1 cellular context compared by ENCODE assay signal in genomic region chr3:48635222-48636021, GRCh38.
A peak's percentile ranks its signal among the peaks of the same experiment; 100 is the strongest.
TF ChIP-seq lines count a peak whose summit lies in the region.

Gene SLC26A6 (minus strand): TSS chr3:48635461. CDS start chr3:48635393, 68 bp downstream.

TF ChIP-seq in HepG2, 621 proteins besides CTCF, POLR2A, EP300 and RAD21 (continued from another document):
- TF ChIP-seq KDM5B (CRISPR knock-in tag; IDR thresholded peaks at IDR 0.05; ENCODE audit: borderline replicate concordance) (peak; percentile 69; the same call in 1 of the 2 replicates), ZBTB43 (CRISPR knock-in tag; conservative IDR thresholded peaks at IDR 0.05) (peak; percentile 40; the same call in 1 of the 2 replicates), ZNF770 (CRISPR knock-in tag; IDR thresholded peaks at IDR 0.05) (peak; percentile 67), ZNF598 (CRISPR knock-in tag; IDR thresholded peaks at IDR 0.05; ENCODE audit: borderline replicate concordance) (peak; percentile 58; the same call in 1 of the 2 replicates), SKIL (CRISPR knock-in tag; IDR thresholded peaks at IDR 0.05; ENCODE audit: borderline replicate concordance) (0 out of 2 replicates have a peak, but pooled peaks have one; percentile 19), ZNF280B (CRISPR knock-in tag; IDR thresholded peaks at IDR 0.05; ENCODE audit: borderline replicate concordance) (peak; percentile 30), ZNF713 (CRISPR knock-in tag; IDR thresholded peaks at IDR 0.05) (no peak), TMF1 (CRISPR knock-in tag; IDR thresholded peaks at IDR 0.05; ENCODE audit: low read depth) (peak; percentile 52; the same call in 1 of the 2 replicates), ZNF143 (CRISPR knock-in tag; IDR thresholded peaks at IDR 0.05) (peak; percentile 54), RAD51 (IDR thresholded peaks at IDR 0.05; ENCODE audit: borderline replicate concordance) (no peak), MZF1 (CRISPR knock-in tag; IDR thresholded peaks at IDR 0.05; ENCODE audit: borderline replicate concordance) (peak; percentile 87; the same call in 1 of the 2 replicates), HHEX (CRISPR knock-in tag; IDR thresholded peaks at IDR 0.05) (no peak), ZNF615 (CRISPR knock-in tag; IDR thresholded peaks at IDR 0.05; ENCODE audit: borderline replicate concordance) (0 out of 2 replicates have a peak, but pooled peaks have one; percentile 60), FOXO1 (CRISPR knock-in tag; IDR thresholded peaks at IDR 0.05) (no peak; the same call in 1 of the 2 replicates), ZNF710 (CRISPR knock-in tag; IDR thresholded peaks at IDR 0.05; ENCODE audit: borderline replicate concordance) (no peak), TEAD2 (CRISPR knock-in tag; IDR thresholded peaks at IDR 0.05) (0 out of 2 replicates have a peak, but pooled peaks have one; percentile 83), ZNF430 (CRISPR knock-in tag; IDR thresholded peaks at IDR 0.05) (peak; percentile 85), ZNF737 (CRISPR knock-in tag; IDR thresholded peaks at IDR 0.05; ENCODE audit: borderline replicate concordance) (no peak), RBM22 (optimal IDR thresholded peaks at IDR 0.05; ENCODE audit: low read length) (no peak), ZNF333 (CRISPR knock-in tag; IDR thresholded peaks at IDR 0.05; ENCODE audit: borderline replicate concordance) (no peak), SMYD3 (CRISPR knock-in tag; IDR thresholded peaks at IDR 0.05) (no peak), ZNF10 (CRISPR knock-in tag; IDR thresholded peaks at IDR 0.05; ENCODE audit: borderline replicate concordance, low read depth) (no peak), FOXM1 (CRISPR knock-in tag; IDR thresholded peaks at IDR 0.05) (no peak)
